ENCODE assay signal across 1 cellular context in genomic region chr7:158524749-158525635, GRCh38.
TF ChIP-seq lines count a peak whose summit lies in the region.

No MANE protein-coding gene starts in this region.

TF ChIP-seq in A549, 52 proteins besides CTCF, POLR2A, EP300 and RAD21 (continued from another document):
- TF ChIP-seq REST (IDR thresholded peaks at IDR 0.05) (no peak), SMC3 (IDR thresholded peaks at IDR 0.05) (no peak), NPAS2 (CRISPR knock-in tag; IDR thresholded peaks at IDR 0.05; ENCODE audit: borderline replicate concordance) (no peak), PHF8 (IDR thresholded peaks at IDR 0.05; ENCODE audit: borderline replicate concordance, low read depth) (no peak), FOSL2 (IDR thresholded peaks at IDR 0.05) (no peak), FOSL2 (CRISPR knock-in tag; IDR thresholded peaks at IDR 0.05) (no peak), RFX5 (IDR thresholded peaks at IDR 0.05) (no peak), ATOH8 (CRISPR knock-in tag; IDR thresholded peaks at IDR 0.05; ENCODE audit: low read depth) (no peak), HOXA7 (CRISPR knock-in tag; IDR thresholded peaks at IDR 0.05) (no peak), E2F6 (IDR thresholded peaks at IDR 0.05; ENCODE audit: borderline replicate concordance, low read depth) (no peak), JUN (IDR thresholded peaks at IDR 0.05) (no peak), ZFP36 (IDR thresholded peaks at IDR 0.05; ENCODE audit: borderline replicate concordance, partially characterized antibody) (no peak), HEYL (CRISPR knock-in tag; IDR thresholded peaks at IDR 0.05) (no peak), MAX (IDR thresholded peaks at IDR 0.05) (no peak), BHLHE40 (IDR thresholded peaks at IDR 0.05; ENCODE audit: low read depth, low read length) (no peak)
